22 cellular contexts compared by ENCODE assay signal in genomic region chr9:130820135-130820738, GRCh38. TPM values are rescaled to one million over a fixed set of nuclear protein-coding genes. Genes with fewer than 3 reads are reported as not detected.
DNase-seq lines count a peak whose midpoint lies in the region; TF ChIP-seq lines count a peak whose summit lies in the region.
"Had no signal": no experiment of that assay in that cellular context is flagged by ENCODE, and none has a peak within 500 bp of the region (broad histone marks: within the 10 kb centered on the region; RNA-seq: fewer than 3 reads in every experiment).

No MANE protein-coding gene starts in this region.

- H3K27ac Mint-ChIP-seq in nephron progenitor cell: peak overlapping the region; percentile 33

- peaks cover 12% of the 10 kb centered on the region for H3K36me3 Mint-ChIP-seq in nephron progenitor cell (ENCODE audit: low read depth)

- CTCF ChIA-PET in A673 (lab: Charles Lee) (no interaction called here), HEK293 (lab: Yijun Ruan, JAX) (interaction anchor here (0.6 kb wide), 1 partner anchor 11 kb away, joined by 4 read pairs; no protein-coding TSS in a partner anchor), HEK293T (lab: Yijun Ruan, JAX) (no interaction called here)

- no peak for TF ChIP-seq CTCF in A673 (conservative IDR thresholded peaks at IDR 0.05; ENCODE audit: low read depth, low read length)
- TF ChIP-seq CTCF in HEK293 (tag by site-specific recombination; IDR thresholded peaks at IDR 0.05): no peak
- TF ChIP-seq CTCF in nephron progenitor cell (IDR thresholded peaks at IDR 0.05): no peak
- no peak for TF ChIP-seq CTCF in ovary (IDR thresholded peaks at IDR 0.05)

- no peak overlapping the region for H3K4me3 ChIP-seq in A673 (ENCODE audit: low read depth, low read length, poor library complexity, severe bottlenecking)
- no peak overlapping the region for H3K4me3 ChIP-seq in HEK293 (ENCODE audit: low read depth, low read length)
- H3K4me3 ChIP-seq in ovary: no peak overlapping the region
- H3K4me3 ChIP-seq: GM12878, GM23248, K562, MG63, Peyer's patch, SJCRH30 had no signal

- H3K36me3 ChIP-seq in A673 (ENCODE audit: insufficient read depth, low read length, poor library complexity, severe bottlenecking) (no peaks in the 10 kb centered on the region), HEK293 (ENCODE audit: control insufficient read depth in 2 of 2, insufficient read depth in 1 of 2, low read length in 2 of 2) (no peaks in the 10 kb centered on the region), ovary (no peaks in the 10 kb centered on the region)
- H3K36me3 ChIP-seq: MG63, Peyer's patch, SJCRH30 had no signal

- 42 to 45% (median 42%) methylated on average over 5 of the region's 5 CpGs for WGBS in ovary, 3 donors

- H3K27me3 ChIP-seq in A673 (replicated peaks; ENCODE audit: insufficient read depth, low read depth, low read length, poor library complexity) (no peaks in the 10 kb centered on the region), ovary (no peaks in the 10 kb centered on the region)
- H3K27me3 ChIP-seq: MG63, Peyer's patch, SJCRH30 had no signal

- H3K9me3 ChIP-seq in A673 (ENCODE audit: low read depth, low read length, poor library complexity, severe bottlenecking) (peaks cover 5% of the 10 kb centered on the region), HEK293 (ENCODE audit: control insufficient read depth, insufficient read depth, low read depth, low read length) (no peaks in the 10 kb centered on the region), ovary (no peaks in the 10 kb centered on the region)
- H3K9me3 ChIP-seq: MG63, Peyer's patch had no signal

- peaks cover 12% of the 10 kb centered on the region for H3K9me3 Mint-ChIP-seq in nephron progenitor cell

- in situ Hi-C loops in ACHN (cut with HindIII; ENCODE audit: low pct_ligation_motif_present, low pct_unique_long_range_greater_than_20kb, low sequenced_read_pairs): no loop called here

- intact Hi-C loops in A673 (cut with micrococcal nuclease; ENCODE audit: unreplicated experiment): no loop called here
- intact Hi-C loops in ovary (cut with DNase I): no loop called here

- TF ChIP-seq POLR2A in ovary (IDR thresholded peaks at IDR 0.05): no peak

- DNase-seq in A673 (ENCODE audit: low spot score) (no peak), nephron progenitor cell (no peak), ovary (no peak), ACHN (no peak), HEK293T (ENCODE audit: extremely low spot score) (no peak), NCI-H2196 treated with DMSO at 0.1 percent for 48 hours (lab: John Stamatoyannopoulos, UW; ENCODE audit: unreplicated experiment) (no peak)
- DNase-seq: CD4-positive, CD25-positive, alpha-beta regulatory T cell; DMS79 treated with DMSO at 0.1 percent for 48 hours; GM23248; MG63; NCI-H1417; NCI-H1694 treated with DMSO at 0.1 percent for 48 hours; NCI-H2081 treated with DMSO at 0.1 percent for 48 hours; NCI-H226; NCI-H510A treated with DMSO at 0.1 percent for 48 hours; NCI-H748 treated with DMSO at 0.1 percent for 48 hours; Peyer's patch; SJCRH30 had no signal

- no peak overlapping the region for H3K4me3 Mint-ChIP-seq in nephron progenitor cell
- H3K4me3 Mint-ChIP-seq: CD4-positive, CD25-positive, alpha-beta regulatory T cell had no signal

- peaks cover 2% of the 10 kb centered on the region for H3K27me3 Mint-ChIP-seq in nephron progenitor cell (ENCODE audit: low read depth, poor library complexity)
- H3K27me3 Mint-ChIP-seq: CD4-positive, CD25-positive, alpha-beta regulatory T cell had no signal

- no TSS peak for BruUV-seq in A673 (replicated peaks; lab: Mats Ljungman, UMichigan)

- H3K4me1 ChIP-seq in A673 (ENCODE audit: insufficient read depth, low read length, poor library complexity, severe bottlenecking): peaks cover 22% of the 10 kb centered on the region
- no peaks in the 10 kb centered on the region for H3K4me1 ChIP-seq in HEK293 (ENCODE audit: control insufficient read depth, insufficient read depth, low read length)
- H3K4me1 ChIP-seq in ovary (ENCODE audit: insufficient read depth): peaks cover 10% of the 10 kb centered on the region

- TF ChIP-seq EP300 in ovary (IDR thresholded peaks at IDR 0.05): no peak

- H3K4me1 Mint-ChIP-seq in nephron progenitor cell: peaks cover 54% of the 10 kb centered on the region

- POLR2A ChIA-PET in A673 (lab: Charles Lee; ENCODE audit: low non-redundant PET): no interaction called here
- POLR2A ChIA-PET in HEK293 (lab: Yijun Ruan, JAX): no interaction called here
- POLR2A ChIA-PET in HEK293T (lab: Yijun Ruan, JAX): no interaction called here

- H3K27ac ChIP-seq in A673 (ENCODE audit: low read depth, low read length, poor library complexity, severe bottlenecking): peak overlapping the region; percentile 27
- no peak overlapping the region for H3K27ac ChIP-seq in HEK293 (ENCODE audit: extremely low read depth, low read depth, low read length)
- peak overlapping the region; percentile 2 for H3K27ac ChIP-seq in cingulate gyrus (ENCODE audit: low read depth, low read length)
- no peak overlapping the region for H3K27ac ChIP-seq in ovary
- H3K27ac ChIP-seq: GM23248, Peyer's patch, SJCRH30 had no signal

TF ChIP-seq in HEK293, 187 proteins besides CTCF, POLR2A, EP300 and RAD21:
- TF ChIP-seq ZSCAN23 (tag by site-specific recombination; IDR thresholded peaks at IDR 0.05): no peak
- TF ChIP-seq ZBTB8A (tag by site-specific recombination; IDR thresholded peaks at IDR 0.05): 0 out of 2 replicates have a peak, but pooled peaks have one; percentile 11

TF ChIP-seq in HEK293T, 16 proteins besides CTCF, POLR2A, EP300 and RAD21:
- TF ChIP-seq SUZ12 (IDR thresholded peaks at IDR 0.05) (no peak), HDGF (IDR thresholded peaks at IDR 0.05; ENCODE audit: borderline replicate concordance) (no peak), BHLHE40 (IDR thresholded peaks at IDR 0.05; ENCODE audit: borderline replicate concordance) (no peak), LEF1 (IDR thresholded peaks at IDR 0.05; ENCODE audit: borderline replicate concordance) (no peak), CTBP1 (IDR thresholded peaks at IDR 0.05; ENCODE audit: borderline replicate concordance) (no peak), FOXM1 (IDR thresholded peaks at IDR 0.05; ENCODE audit: borderline replicate concordance) (no peak), TARDBP (IDR thresholded peaks at IDR 0.05) (no peak), ARNT (IDR thresholded peaks at IDR 0.05) (no peak), NFRKB (IDR thresholded peaks at IDR 0.05) (no peak), FOXK2 (IDR thresholded peaks at IDR 0.05) (no peak), ELF4 (IDR thresholded peaks at IDR 0.05) (no peak), L3MBTL2 (conservative IDR thresholded peaks at IDR 0.05) (no peak), SP1 (IDR thresholded peaks at IDR 0.05) (no peak), ZNF384 (IDR thresholded peaks at IDR 0.05) (no peak), FOXA1 (IDR thresholded peaks at IDR 0.05) (no peak), PKNOX1 (IDR thresholded peaks at IDR 0.05) (no peak)

RNA-seq across cellular contexts. Expression of gene ABL1, which starts 14.8 kb away (rescaled TPM):
- total RNA-seq in A673 (2021): 78.6 and 81.3 TPM in 2 replicates
- 100 to 1,000 TPM in 3 of 7 donors, 10 to 100 TPM in 4; 39.4 to 112 (median 92.5) TPM for total RNA-seq in ovary
- 10 to 100 TPM; 49.1 to 56.9 TPM for polyA plus RNA-seq in ovary

Comparison
In these comparisons a context has a peak if more than half of its experiments do, and no peak if none do; other contexts are left out.
1. H3K27ac ChIP-seq: peak in A673 (single experiment) and cingulate gyrus (single experiment); none in HEK293 (single experiment) and ovary (0 of 2).